Comparison of ENCODE assay signal across 23 cellular contexts in genomic region chr1:112542206-112542973, GRCh38. TPM values are rescaled to one million over a fixed set of nuclear protein-coding genes. Genes with fewer than 3 reads are reported as not detected.
A peak's percentile ranks its signal among the peaks of the same experiment; 100 is the strongest.
DNase-seq lines count a peak whose midpoint lies in the region; ATAC-seq and TF ChIP-seq lines count a peak whose summit lies in the region.
"Had no signal": no experiment of that assay in that cellular context is flagged by ENCODE, and none has a peak within 500 bp of the region (broad histone marks: within the 10 kb centered on the region; RNA-seq: fewer than 3 reads in every experiment).

No MANE protein-coding gene starts in this region.

- DNase-seq in ascending aorta (ENCODE audit: low spot score in 2 of 2) (no peak), mesenchymal stem cell (no peak), thoracic aorta (ENCODE audit: low spot score) (no peak), natural killer cell (no peak), hepatocyte (ENCODE audit: low spot score) (no peak), NCI-H187 (lab: John Stamatoyannopoulos, UW) (no peak)
- no peak for DNase-seq in activated CD4-positive, alpha-beta memory T cell treated with anti-CD3 and anti-CD28 coated beads for 36 hours
- DNase-seq: DMS53, EL, GF-D8, H9, NCI-H1092 treated with DMSO at 0.1 percent for 48 hours, NCI-H1436 treated with DMSO at 0.1 percent for 48 hours, NCI-H2081, NCI-H2171, NCI-H524 treated with DMSO at 0.1 percent for 48 hours, NCI-H82, Peyer's patch had no signal

- H3K9ac ChIP-seq in mesenchymal stem cell (ENCODE audit: low read length): no peak overlapping the region
- H3K9ac ChIP-seq: KMS-11 had no signal

- no peak overlapping the region for H4K91ac ChIP-seq in mesenchymal stem cell (ENCODE audit: low read length)

- H3K27ac Mint-ChIP-seq in activated CD4-positive, alpha-beta memory T cell treated with anti-CD3 and anti-CD28 coated beads for 36 hours: no peak overlapping the region
- no peak overlapping the region for H3K27ac Mint-ChIP-seq in natural killer cell
- H3K27ac Mint-ChIP-seq: B cell, CD14-positive monocyte had no signal

- H2AFZ ChIP-seq in mesenchymal stem cell (ENCODE audit: low read depth, low read length) (no peak overlapping the region), hepatocyte (no peak overlapping the region)

- peak overlapping the region; percentile 90 for H2AK5ac ChIP-seq in mesenchymal stem cell (ENCODE audit: low read length, severe bottlenecking)

- H3K9me3 ChIP-seq in HEK293 (ENCODE audit: control insufficient read depth, insufficient read depth, low read depth, low read length): no peaks in the 10 kb centered on the region
- H3K9me3 ChIP-seq in ascending aorta: no peaks in the 10 kb centered on the region
- H3K9me3 ChIP-seq in mesenchymal stem cell (ENCODE audit: control insufficient read depth, low read length): no peaks in the 10 kb centered on the region
- H3K9me3 ChIP-seq in thoracic aorta: no peaks in the 10 kb centered on the region
- H3K9me3 ChIP-seq in hepatocyte (ENCODE audit: low read depth): no peaks in the 10 kb centered on the region
- H3K9me3 ChIP-seq: Peyer's patch had no signal

- H3K79me1 ChIP-seq in mesenchymal stem cell (replicated peaks; ENCODE audit: low read length, poor library complexity, severe bottlenecking): no peaks in the 10 kb centered on the region

- TF ChIP-seq CTCF in HEK293 (tag by site-specific recombination; IDR thresholded peaks at IDR 0.05): no peak
- no peak for TF ChIP-seq CTCF in ascending aorta (IDR thresholded peaks at IDR 0.05)
- TF ChIP-seq CTCF in thoracic aorta (IDR thresholded peaks at IDR 0.05): no peak
- TF ChIP-seq CTCF in natural killer cell (IDR thresholded peaks at IDR 0.05): no peak
- TF ChIP-seq CTCF in hepatocyte (IDR thresholded peaks at IDR 0.05; ENCODE audit: poor library complexity): no peak

- POLR2A ChIA-PET in HEK293 (lab: Yijun Ruan, JAX): no interaction called here
- POLR2A ChIA-PET in activated CD4-positive, alpha-beta memory T cell treated with anti-CD3 and anti-CD28 coated beads for 36 hours (lab: Charles Lee): no interaction called here

- no peak overlapping the region for H2BK5ac ChIP-seq in mesenchymal stem cell (ENCODE audit: low read depth, low read length, poor library complexity, severe bottlenecking)

- H3K4me1 Mint-ChIP-seq in activated CD4-positive, alpha-beta memory T cell treated with anti-CD3 and anti-CD28 coated beads for 36 hours (ENCODE audit: low read depth): peaks cover 2% of the 10 kb centered on the region
- no peaks in the 10 kb centered on the region for H3K4me1 Mint-ChIP-seq in natural killer cell
- H3K4me1 Mint-ChIP-seq: B cell, H9 had no signal

- no peak overlapping the region for H3K23ac ChIP-seq in mesenchymal stem cell (ENCODE audit: low read length in 2 of 2)

- H3K4me3 ChIP-seq in HEK293 (ENCODE audit: low read depth, low read length) (no peak overlapping the region), ascending aorta (no peak overlapping the region), mesenchymal stem cell (ENCODE audit: insufficient read depth in 1 of 2, low read depth in 1 of 2, low read length in 2 of 2) (no peak overlapping the region), thoracic aorta (no peak overlapping the region), hepatocyte (no peak overlapping the region)
- H3K4me3 ChIP-seq: Peyer's patch had no signal

- intact Hi-C loops in ascending aorta (cut with DNase I) (loop anchor here (5.0 to 10.0 kb wide), 6 partner anchors 40 to 788 kb away; partner anchors contain the start of genes CAPZA1, DDX20 and ST7L), natural killer cell (cut with micrococcal nuclease) (no loop called here)
- intact Hi-C loops in activated CD4-positive, alpha-beta memory T cell treated with anti-CD3 and anti-CD28 coated beads for 36 hours (cut with micrococcal nuclease): no loop called here

- no peak for ATAC-seq in thoracic aorta (ENCODE audit: insufficient number of reproducible peaks, low FRiP score, low read depth)
- ATAC-seq in natural killer cell: no peak
- ATAC-seq: Right ventricle myocardium inferior had no signal

- 0 out of 2 replicates have a peak, but pooled peaks cover 3% of the 10 kb centered on the region for H3K4me1 ChIP-seq in HEK293 (ENCODE audit: control insufficient read depth, insufficient read depth, low read length)
- peaks cover 0 to 18% of the 10 kb centered on the region in 2 donors for H3K4me1 ChIP-seq in ascending aorta
- peaks cover 7% of the 10 kb centered on the region for H3K4me1 ChIP-seq in mesenchymal stem cell (ENCODE audit: control insufficient read depth, insufficient read depth, low read depth, low read length)
- H3K4me1 ChIP-seq in thoracic aorta (ENCODE audit: control insufficient read depth in 1 of 2, low read depth in 2 of 2): peaks cover 15 to 42% of the 10 kb centered on the region in 2 donors
- H3K4me1 ChIP-seq in hepatocyte (ENCODE audit: insufficient read depth): peaks cover 5% of the 10 kb centered on the region
- H3K4me1 ChIP-seq: Peyer's patch had no signal

- no peak overlapping the region for H3K14ac ChIP-seq in mesenchymal stem cell (ENCODE audit: low read length in 2 of 2)

- H3K27me3 ChIP-seq in ascending aorta (no peaks in the 10 kb centered on the region), mesenchymal stem cell (ENCODE audit: control insufficient read depth in 1 of 2, insufficient read depth in 1 of 2, low read length in 2 of 2) (no peaks in the 10 kb centered on the region), thoracic aorta (replicated peaks; ENCODE audit: insufficient read depth) (no peaks in the 10 kb centered on the region), hepatocyte (no peaks in the 10 kb centered on the region)
- H3K27me3 ChIP-seq: Peyer's patch had no signal

- H4K20me1 ChIP-seq in hepatocyte (ENCODE audit: insufficient read depth, poor library complexity, severe bottlenecking): no peaks in the 10 kb centered on the region

- H3K18ac ChIP-seq in mesenchymal stem cell (ENCODE audit: low read depth in 1 of 2, low read length in 2 of 2): no peak overlapping the region

- H3K36me3 Mint-ChIP-seq in activated CD4-positive, alpha-beta memory T cell treated with anti-CD3 and anti-CD28 coated beads for 36 hours: peaks cover 4% of the 10 kb centered on the region
- H3K36me3 Mint-ChIP-seq in natural killer cell: no peaks in the 10 kb centered on the region

- no peak overlapping the region for H3K4ac ChIP-seq in mesenchymal stem cell (ENCODE audit: low read depth in 1 of 2, low read length in 2 of 2)

- H3K27ac ChIP-seq in HEK293 (ENCODE audit: extremely low read depth, low read depth, low read length) (no peak overlapping the region), ascending aorta (peak overlapping the region; percentile 79 to 86), mesenchymal stem cell (ENCODE audit: low read length, poor library complexity, severe bottlenecking) (peak overlapping the region; percentile 73), thoracic aorta (peak overlapping the region; percentile 27 to 96), hepatocyte (no peak overlapping the region)
- H3K27ac ChIP-seq: KMS-11, Peyer's patch had no signal

- H2BK12ac ChIP-seq in mesenchymal stem cell (ENCODE audit: low read length in 2 of 2): no peak overlapping the region

- H3K9me3 Mint-ChIP-seq in activated CD4-positive, alpha-beta memory T cell treated with anti-CD3 and anti-CD28 coated beads for 36 hours: no peaks in the 10 kb centered on the region
- no peaks in the 10 kb centered on the region for H3K9me3 Mint-ChIP-seq in natural killer cell
- H3K9me3 Mint-ChIP-seq: CD14-positive monocyte, H9 had no signal

- no peaks in the 10 kb centered on the region for H3K27me3 Mint-ChIP-seq in activated CD4-positive, alpha-beta memory T cell treated with anti-CD3 and anti-CD28 coated beads for 36 hours
- no peaks in the 10 kb centered on the region for H3K27me3 Mint-ChIP-seq in natural killer cell (ENCODE audit: low read depth in 2 of 2)
- H3K27me3 Mint-ChIP-seq: B cell had no signal

- H3K79me2 ChIP-seq in hepatocyte: no peaks in the 10 kb centered on the region

- H3K36me3 ChIP-seq in HEK293 (ENCODE audit: control insufficient read depth in 2 of 2, insufficient read depth in 1 of 2, low read length in 2 of 2) (peaks cover 6 to 25% of the 10 kb centered on the region in 2 experiments; a peak in 2 of 3 replicates), ascending aorta (peaks cover 0 to 6% of the 10 kb centered on the region in 2 donors), mesenchymal stem cell (ENCODE audit: control insufficient read depth in 1 of 2, insufficient read depth in 2 of 2, low read depth in 1 of 2, low read length in 2 of 2) (peaks cover 0 to 21% of the 10 kb centered on the region in 2 experiments), thoracic aorta (no peaks in the 10 kb centered on the region), hepatocyte (replicated peaks; ENCODE audit: insufficient read depth, low read depth) (no peaks in the 10 kb centered on the region)

- no peak overlapping the region for H3K4me3 Mint-ChIP-seq in activated CD4-positive, alpha-beta memory T cell treated with anti-CD3 and anti-CD28 coated beads for 36 hours
- no peak overlapping the region for H3K4me3 Mint-ChIP-seq in natural killer cell
- H3K4me3 Mint-ChIP-seq: B cell, CD14-positive monocyte, H9 had no signal

- no peaks in the 10 kb centered on the region for H3K9me2 ChIP-seq in hepatocyte (replicated peaks; ENCODE audit: insufficient read depth)

- H2BK120ac ChIP-seq in mesenchymal stem cell (ENCODE audit: low read depth, low read length): no peak overlapping the region

- H2BK15ac ChIP-seq in mesenchymal stem cell (ENCODE audit: low read depth, poor library complexity, severe bottlenecking): no peak overlapping the region

- WGBS in mesenchymal stem cell: 95% methylated on average over 9 of the region's 9 CpGs
- 93% methylated on average over 9 of the region's 9 CpGs for WGBS in hepatocyte (ENCODE audit: low lambda C conversion rate, missing lambda C conversion rate)

- CTCF ChIA-PET in HEK293 (lab: Yijun Ruan, JAX): no interaction called here
- CTCF ChIA-PET in activated CD4-positive, alpha-beta memory T cell treated with anti-CD3 and anti-CD28 coated beads for 36 hours (lab: Charles Lee): interaction anchor here (0.6 to 0.9 kb wide), 3 partner anchors 41 to 920 kb away, joined by 3 read pairs; no protein-coding TSS in a partner anchor

- no peak overlapping the region for H4K8ac ChIP-seq in mesenchymal stem cell (ENCODE audit: low read length)

- H3K4me2 ChIP-seq in mesenchymal stem cell (ENCODE audit: low read length, poor library complexity, severe bottlenecking): no peak overlapping the region
- H3K4me2 ChIP-seq in hepatocyte: no peak overlapping the region
- H3K4me2 ChIP-seq: KMS-11 had no signal

TF ChIP-seq in HEK293, 187 proteins besides CTCF, POLR2A, EP300 and RAD21 (continues in another document):
- TF ChIP-seq ZNF404 (tag by site-specific recombination; IDR thresholded peaks at IDR 0.05) (no peak), YY1 (tag by site-specific recombination; IDR thresholded peaks at IDR 0.05) (no peak), ZNF600 (tag by site-specific recombination; IDR thresholded peaks at IDR 0.05) (no peak)

RNA-seq across cellular contexts. Expression of gene WNT2B, which starts 33.6 kb away (rescaled TPM):
- total RNA-seq in ascending aorta (4.8 TPM), thoracic aorta (10 to 100 TPM; 10.0 to 15.4 TPM), natural killer cell (under 1 TPM; 0.16 to 0.20 (median 0.18) TPM), hepatocyte (2.4 and 2.7 TPM in 2 replicates)
- 22.9 TPM for polyA plus RNA-seq in mesenchymal stem cell (2013, experiment 1 of 2)
- 22.8 TPM for polyA plus RNA-seq in mesenchymal stem cell (2013, experiment 2 of 2)
- total RNA-seq in activated CD4-positive, alpha-beta memory T cell treated with anti-CD3 and anti-CD28 coated beads for 36 hours: under 1 TPM; 0.05 to 0.15 TPM
- 3.7 and 3.8 TPM in 2 replicates for polyA plus RNA-seq in hepatocyte

Comparison
In these comparisons a context has a peak if more than half of its experiments do, and no peak if none do; other contexts are left out.
1. H3K27ac ChIP-seq: peak in ascending aorta (2 of 2), mesenchymal stem cell (single experiment) and thoracic aorta (2 of 2); none in HEK293 (single experiment) and hepatocyte (single experiment).